7 cellular contexts compared by ENCODE assay signal in the genomic region with DNA sequence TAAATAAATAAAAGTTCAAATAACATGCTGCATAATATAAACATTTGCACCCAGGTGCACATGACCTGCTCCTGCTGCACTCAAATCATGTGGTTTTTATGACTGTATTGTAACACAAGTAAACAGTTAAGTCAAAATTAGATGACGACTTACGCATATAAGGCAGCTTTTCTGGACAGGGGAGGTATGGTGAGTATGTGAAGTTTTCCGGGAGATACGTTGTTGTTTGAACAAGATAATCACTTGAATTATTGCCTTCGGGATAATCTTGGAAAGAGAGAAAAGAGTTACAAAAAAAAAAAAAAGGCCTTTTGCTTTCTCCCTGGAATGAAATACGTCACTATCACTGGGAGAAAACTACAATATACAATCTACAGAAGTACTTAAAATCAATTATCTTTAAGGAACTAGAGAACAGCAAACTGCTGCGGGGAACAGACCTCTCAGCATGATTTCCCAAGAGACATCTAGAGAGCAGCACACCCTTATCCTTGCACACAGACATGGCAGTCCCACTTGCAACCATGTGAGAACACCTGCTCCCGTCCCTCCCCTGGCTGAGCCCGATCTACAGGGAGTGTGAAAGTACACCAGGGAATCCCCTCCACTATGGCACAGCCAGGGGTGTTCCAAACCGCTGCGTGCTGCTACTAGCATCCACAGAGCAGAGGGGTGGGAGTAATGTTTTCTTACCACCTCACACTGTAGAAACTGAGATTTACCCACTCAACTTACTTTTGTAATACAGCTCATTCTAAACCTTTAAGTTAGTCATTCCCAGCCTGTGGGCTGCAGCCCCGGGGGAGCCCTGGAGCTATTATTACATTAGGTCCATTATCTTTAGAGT. TPM values are rescaled to one million over a fixed set of nuclear protein-coding genes. Genes with fewer than 3 reads are reported as not detected.
DNase-seq lines count a peak whose midpoint lies in the region; ATAC-seq, FAIRE-seq and TF ChIP-seq lines count a peak whose summit lies in the region.

No MANE protein-coding gene starts in this region.

- peaks cover 5% of the 10 kb centered on the region for H3K4me1 Mint-ChIP-seq in endothelial cell (ENCODE audit: unreplicated experiment)

- H3K36me3 ChIP-seq in HEK293 (ENCODE audit: control insufficient read depth in 2 of 2, insufficient read depth in 1 of 2, low read length in 2 of 2) (peaks cover 0 to 3% of the 10 kb centered on the region in 2 experiments; a peak in 1 of 3 replicates), pancreas (no peaks in the 10 kb centered on the region)

- DNase-seq in NCI-H128 (lab: John Stamatoyannopoulos, UW; ENCODE audit: unreplicated experiment) (peak; percentile 24), choroid plexus epithelial cell (ENCODE audit: low read depth) (peak; percentile 11), pancreas (no peak), endothelial cell (ENCODE audit: low spot score) (no peak), foreskin fibroblast (no peak)

- H3K27ac ChIP-seq in HEK293 (ENCODE audit: extremely low read depth, low read depth, low read length) (0 out of 2 replicates have a peak overlapping the region, but pooled peaks have one; percentile 0), pancreas (no peak overlapping the region)

- no peaks in the 10 kb centered on the region for H3K27me3 ChIP-seq in pancreas

- intact Hi-C loops in pancreas (cut with DNase I): no loop called here

- no peak overlapping the region for H3K27ac Mint-ChIP-seq in endothelial cell (ENCODE audit: unreplicated experiment)

- H3K9me3 ChIP-seq in HEK293 (ENCODE audit: control insufficient read depth, insufficient read depth, low read depth, low read length) (no peaks in the 10 kb centered on the region), pancreas (no peaks in the 10 kb centered on the region)

- H3K4me3 ChIP-seq in HEK293 (ENCODE audit: low read depth, low read length): no peak overlapping the region
- H3K4me3 ChIP-seq in choroid plexus epithelial cell (ENCODE audit: low read depth, low read length): no peak overlapping the region
- no peak overlapping the region for H3K4me3 ChIP-seq in pancreas
- no peak overlapping the region for H3K4me3 ChIP-seq in foreskin fibroblast (ENCODE audit: low read depth in 1 of 2, low read length in 2 of 2)

- TF ChIP-seq CTCF in HEK293 (tag by site-specific recombination; IDR thresholded peaks at IDR 0.05) (no peak), choroid plexus epithelial cell (conservative IDR thresholded peaks at IDR 0.05; ENCODE audit: low read depth, low read length) (no peak), pancreas (IDR thresholded peaks at IDR 0.05) (no peak), endothelial cell (IDR thresholded peaks at IDR 0.05; ENCODE audit: unreplicated experiment) (no peak), foreskin fibroblast (IDR thresholded peaks at IDR 0.05; ENCODE audit: low read depth, low read length) (no peak)

- H3K9me3 Mint-ChIP-seq in endothelial cell (ENCODE audit: unreplicated experiment): no peaks in the 10 kb centered on the region

- H3K4me1 ChIP-seq in HEK293 (ENCODE audit: control insufficient read depth, insufficient read depth, low read length) (peaks cover 13% of the 10 kb centered on the region), pancreas (no peaks in the 10 kb centered on the region)

- no peak overlapping the region for H3K4me3 Mint-ChIP-seq in endothelial cell (ENCODE audit: unreplicated experiment)

- 78 to 79% methylated on average over 12 of the region's 12 CpGs for WGBS in pancreas, 2 donors

- POLR2A ChIA-PET in HEK293 (lab: Yijun Ruan, JAX): interaction anchor here (0.8 to 1.5 kb wide), 3 partner anchors 9 to 12 kb away, joined by 4 read pairs; no protein-coding TSS in a partner anchor

- no peak for FAIRE-seq in pancreas (lab: Jason Lieb, UNC)

- ATAC-seq in GM18868 (IDR thresholded peaks at IDR 0.05; ENCODE audit: unreplicated experiment) (peak; percentile 85), pancreas (no peak)

- CTCF ChIA-PET in HEK293 (lab: Yijun Ruan, JAX): interaction anchor here (0.5 to 1.2 kb wide), 7 partner anchors 10 to 87 kb away, joined by 3 to 6 read pairs (median 3); partner anchors contain the start of gene B4GALT6

- peaks cover 17% of the 10 kb centered on the region for H3K36me3 Mint-ChIP-seq in endothelial cell (ENCODE audit: low read depth, unreplicated experiment)

- H3K27me3 Mint-ChIP-seq in endothelial cell (ENCODE audit: unreplicated experiment): no peaks in the 10 kb centered on the region

TF ChIP-seq in HEK293, 187 proteins besides CTCF, POLR2A, EP300 and RAD21 (continues in another document):
- no peak for TF ChIP-seq ZNF510 (tag by site-specific recombination; IDR thresholded peaks at IDR 0.05; ENCODE audit: insufficient replicate concordance)
- no peak for TF ChIP-seq ZNF677 (tag by site-specific recombination; IDR thresholded peaks at IDR 0.05)
- no peak for TF ChIP-seq ZBTB1 (tag by site-specific recombination; IDR thresholded peaks at IDR 0.05)
- no peak for TF ChIP-seq ZSCAN23 (tag by site-specific recombination; IDR thresholded peaks at IDR 0.05)
- no peak for TF ChIP-seq ZSCAN16 (tag by site-specific recombination; IDR thresholded peaks at IDR 0.05)
- no peak for TF ChIP-seq PBX3 (CRISPR knock-in tag; IDR thresholded peaks at IDR 0.05)
- no peak for TF ChIP-seq RBAK (tag by site-specific recombination; IDR thresholded peaks at IDR 0.05)
- TF ChIP-seq ZNF398 (tag by site-specific recombination; IDR thresholded peaks at IDR 0.05): no peak
- TF ChIP-seq ZNF549 (tag by site-specific recombination; IDR thresholded peaks at IDR 0.05): no peak
- TF ChIP-seq, protein P1, sequence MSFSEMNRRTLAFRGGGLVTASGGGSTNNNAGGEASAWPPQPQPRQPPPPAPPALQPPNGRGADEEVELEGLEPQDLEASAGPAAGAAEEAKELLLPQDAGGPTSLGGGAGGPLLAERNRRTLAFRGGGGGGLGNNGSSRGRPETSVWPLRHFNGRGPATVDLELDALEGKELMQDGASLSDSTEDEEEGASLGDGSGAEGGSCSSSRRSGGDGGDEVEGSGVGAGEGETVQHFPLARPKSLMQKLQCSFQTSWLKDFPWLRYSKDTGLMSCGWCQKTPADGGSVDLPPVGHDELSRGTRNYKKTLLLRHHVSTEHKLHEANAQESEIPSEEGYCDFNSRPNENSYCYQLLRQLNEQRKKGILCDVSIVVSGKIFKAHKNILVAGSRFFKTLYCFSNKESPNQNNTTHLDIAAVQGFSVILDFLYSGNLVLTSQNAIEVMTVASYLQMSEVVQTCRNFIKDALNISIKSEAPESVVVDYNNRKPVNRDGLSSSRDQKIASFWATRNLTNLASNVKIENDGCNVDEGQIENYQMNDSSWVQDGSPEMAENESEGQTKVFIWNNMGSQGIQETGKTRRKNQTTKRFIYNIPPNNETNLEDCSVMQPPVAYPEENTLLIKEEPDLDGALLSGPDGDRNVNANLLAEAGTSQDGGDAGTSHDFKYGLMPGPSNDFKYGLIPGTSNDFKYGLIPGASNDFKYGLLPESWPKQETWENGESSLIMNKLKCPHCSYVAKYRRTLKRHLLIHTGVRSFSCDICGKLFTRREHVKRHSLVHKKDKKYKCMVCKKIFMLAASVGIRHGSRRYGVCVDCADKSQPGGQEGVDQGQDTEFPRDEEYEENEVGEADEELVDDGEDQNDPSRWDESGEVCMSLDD (tag by site-specific recombination; IDR thresholded peaks at IDR 0.05): no peak
- TF ChIP-seq ZNF221 (tag by site-specific recombination; IDR thresholded peaks at IDR 0.05; ENCODE audit: borderline replicate concordance): no peak
- no peak for TF ChIP-seq ZFP41 (tag by site-specific recombination; IDR thresholded peaks at IDR 0.05; ENCODE audit: borderline replicate concordance)
- TF ChIP-seq ZNF561 (tag by site-specific recombination; IDR thresholded peaks at IDR 0.05; ENCODE audit: borderline replicate concordance): no peak
- TF ChIP-seq, protein P2, sequence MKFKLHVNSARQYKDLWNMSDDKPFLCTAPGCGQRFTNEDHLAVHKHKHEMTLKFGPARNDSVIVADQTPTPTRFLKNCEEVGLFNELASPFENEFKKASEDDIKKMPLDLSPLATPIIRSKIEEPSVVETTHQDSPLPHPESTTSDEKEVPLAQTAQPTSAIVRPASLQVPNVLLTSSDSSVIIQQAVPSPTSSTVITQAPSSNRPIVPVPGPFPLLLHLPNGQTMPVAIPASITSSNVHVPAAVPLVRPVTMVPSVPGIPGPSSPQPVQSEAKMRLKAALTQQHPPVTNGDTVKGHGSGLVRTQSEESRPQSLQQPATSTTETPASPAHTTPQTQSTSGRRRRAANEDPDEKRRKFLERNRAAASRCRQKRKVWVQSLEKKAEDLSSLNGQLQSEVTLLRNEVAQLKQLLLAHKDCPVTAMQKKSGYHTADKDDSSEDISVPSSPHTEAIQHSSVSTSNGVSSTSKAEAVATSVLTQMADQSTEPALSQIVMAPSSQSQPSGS (tag by site-specific recombination; IDR thresholded peaks at IDR 0.05; ENCODE audit: low read depth): peak; percentile 34; the same call in 1 of the 2 replicates
- TF ChIP-seq KLF9 (tag by site-specific recombination; IDR thresholded peaks at IDR 0.05; ENCODE audit: low read depth): no peak
- TF ChIP-seq ZNF624 (tag by site-specific recombination; IDR thresholded peaks at IDR 0.05): no peak

RNA-seq across cellular contexts. Expression of gene B4GALT6, which starts 26.3 kb away (rescaled TPM):
- total RNA-seq in pancreas (1 to 10 TPM in 5 of 6 donors, under 1 TPM in 1; 0.79 to 4.6 (median 2.8) TPM), endothelial cell (ENCODE audit: unreplicated experiment) (31.6 TPM)
- polyA plus RNA-seq in pancreas: 1 to 10 TPM; 1.2 to 3.8 TPM

Comparison
In these comparisons a context has a peak if more than half of its experiments do, and no peak if none do; other contexts are left out.
1. DNase-seq: peak in NCI-H128 (single experiment) and choroid plexus epithelial cell (single experiment); none in pancreas (0 of 6), endothelial cell (single experiment) and foreskin fibroblast (0 of 2).